19 cellular contexts compared by ENCODE assay signal in genomic region chr17:34275881-34276280, GRCh38. TPM values are rescaled to one million over a fixed set of nuclear protein-coding genes. Genes with fewer than 3 reads are reported as not detected.
DNase-seq lines count a peak whose midpoint lies in the region; ATAC-seq, FAIRE-seq and TF ChIP-seq lines count a peak whose summit lies in the region.
"Had no signal": no experiment of that assay in that cellular context is flagged by ENCODE, and none has a peak within 500 bp of the region (broad histone marks: within the 10 kb centered on the region; RNA-seq: fewer than 3 reads in every experiment).

No MANE protein-coding gene starts in this region.

- CTCF ChIA-PET in HepG2 (lab: Yijun Ruan, JAX; ENCODE audit: low intra/inter-chr PET ratio, low total read pairs) = no interaction called here

- POLR2A ChIA-PET in HepG2 (lab: Yijun Ruan, JAX) = no interaction called here

- DNase-seq in DMS153 treated with DMSO at 0.1 percent for 48 hours (lab: John Stamatoyannopoulos, UW; ENCODE audit: unreplicated experiment) = peak; percentile 44
- peak; percentile 46 for DNase-seq in MG63
- peak; percentile 89 for DNase-seq in choroid plexus epithelial cell (ENCODE audit: low read depth)
- no peak for DNase-seq in HepG2 (ENCODE audit: low spot score)
- no peak for DNase-seq in NCI-H526 (lab: John Stamatoyannopoulos, UW)
- DNase-seq in ACHN = no peak
- DNase-seq: activated CD4-positive, alpha-beta memory T cell treated with anti-CD3 and anti-CD28 coated beads, Interleukin-2, amount 10 ng/mL, durations not matched to agents 7 days and 5 days; activated effector memory CD4-positive, alpha-beta T cell treated with anti-CD3 and anti-CD28 coated beads, Interleukin-2, amount 50 U/mL, for 16 hours; Caco-2; colonic mucosa; GOT3; NCI-H1930; T-helper 2 cell had no signal

- in situ Hi-C loops in HepG2 (cut with HindIII; ENCODE audit: extremely low pct_ligation_motif_present, low pct_unique_long_range_greater_than_20kb) (no loop called here), ACHN (cut with HindIII; ENCODE audit: low pct_ligation_motif_present, low pct_unique_long_range_greater_than_20kb, low sequenced_read_pairs) (no loop called here)

- H3K36me3 ChIP-seq in MG63 (no peaks in the 10 kb centered on the region), HepG2 (replicated peaks in 1 of 2; ENCODE audit: control insufficient read depth in 1 of 2, insufficient read depth in 2 of 2, low read length in 2 of 2) (no peaks in the 10 kb centered on the region)
- H3K36me3 ChIP-seq: colonic mucosa had no signal

- no peak for TF ChIP-seq POLR2A in HepG2 (IDR thresholded peaks at IDR 0.05; ENCODE audit: insufficient read depth in 1 of 2, low read depth in 2 of 2, low read length in 2 of 2)

- FAIRE-seq in HepG2 (lab: Jason Lieb, UNC) = no peak
- FAIRE-seq: GM12892 had no signal

- H3K27ac ChIP-seq in HepG2 (ENCODE audit: extremely low read length, insufficient read depth, low read length) = no peak overlapping the region
- H3K27ac ChIP-seq: colonic mucosa had no signal

- H3K4me1 ChIP-seq in HepG2 (ENCODE audit: insufficient read depth, low read length) = no peaks in the 10 kb centered on the region
- H3K4me1 ChIP-seq: Caco-2, colonic mucosa had no signal

- no peaks in the 10 kb centered on the region for H4K20me1 ChIP-seq in HepG2 (ENCODE audit: insufficient read depth, low read length)

- no peaks in the 10 kb centered on the region for H3K79me2 ChIP-seq in HepG2 (ENCODE audit: insufficient read depth, low read length)

- H3K4me2 ChIP-seq in HepG2 (ENCODE audit: low read depth, low read length) = no peak overlapping the region

- ATAC-seq in HepG2 (no peak), HG03045 (IDR thresholded peaks at IDR 0.05; ENCODE audit: unreplicated experiment) (no peak), GM18519 (IDR thresholded peaks at IDR 0.05; ENCODE audit: low FRiP score, unreplicated experiment) (no peak)
- ATAC-seq: left lobe of liver; natural killer cell treated with Interleukin-12 subunit alpha and Interleukin-12 subunit beta and Interleukin-15 and Interleukin-18, amount 100 ng/mL, for 72 hours had no signal

- TF ChIP-seq CTCF in choroid plexus epithelial cell (conservative IDR thresholded peaks at IDR 0.05; ENCODE audit: low read depth, low read length) (no peak), HepG2 (CRISPR knock-in tag; IDR thresholded peaks at IDR 0.05) (no peak)

- 6% methylated on average over 1 of the region's 1 CpG for WGBS in HepG2 (ENCODE audit: low lambda C conversion rate)

- no peak overlapping the region for H3K9ac ChIP-seq in HepG2 (ENCODE audit: insufficient read depth, low read depth, low read length)

- H3K4me3 ChIP-seq in MG63 (no peak overlapping the region), choroid plexus epithelial cell (ENCODE audit: low read depth, low read length) (no peak overlapping the region), HepG2 (replicated peaks in 1 of 3; ENCODE audit: insufficient read depth in 1 of 3, low read depth in 2 of 3, low read length in 3 of 3) (no peak overlapping the region)
- H3K4me3 ChIP-seq: colonic mucosa had no signal

- TF ChIP-seq EP300 in HepG2 (IDR thresholded peaks at IDR 0.05; ENCODE audit: low read depth in 2 of 2, low read length in 2 of 2) (no peak), HepG2 (CRISPR knock-in tag; IDR thresholded peaks at IDR 0.05; ENCODE audit: borderline replicate concordance) (no peak)

- H2AFZ ChIP-seq in HepG2 (ENCODE audit: low read length) = no peak overlapping the region

- no peak for TF ChIP-seq RAD21 in HepG2 (CRISPR knock-in tag; IDR thresholded peaks at IDR 0.05)

- no TSS peak for BruUV-seq in HepG2 (replicated peaks; lab: Mats Ljungman, UMichigan)

- intact Hi-C loops in HepG2 (cut with micrococcal nuclease; ENCODE audit: unreplicated experiment) = no loop called here

- H3K9me3 ChIP-seq in MG63 (no peaks in the 10 kb centered on the region), HepG2 (ENCODE audit: low read length) (no peaks in the 10 kb centered on the region)
- H3K9me3 ChIP-seq: Caco-2, colonic mucosa had no signal

- H3K27me3 ChIP-seq in MG63 = no peaks in the 10 kb centered on the region
- H3K27me3 ChIP-seq in HepG2 (ENCODE audit: control insufficient read depth in 1 of 2, insufficient read depth in 2 of 2, low read length in 2 of 2) = no peaks in the 10 kb centered on the region
- H3K27me3 ChIP-seq: colonic mucosa had no signal

RNA-seq across cellular contexts. Expression of gene CCL7, which starts 5.9 kb away (rescaled TPM):
- total RNA-seq in MG63 (2014; rRNA removed; shearing (Covaris generic); ENCODE audit: low replicate concordance) = not detected in 2 replicates
- not detected in 2 replicates for total RNA-seq in HepG2 (2016; rRNA removed; fragmentation: Illumina TruSeq; extraction: Trizol)
- not detected in 2 replicates for total RNA-seq in HepG2 (2016; cell fraction: cytosol; rRNA removed; fragmentation: Illumina TruSeq; extraction: Trizol; ENCODE audit: low read depth)
- not detected in 2 replicates for total RNA-seq in HepG2 (2016; cell fraction: insoluble cytoplasmic fraction; rRNA removed; fragmentation: Illumina TruSeq; extraction: Trizol)
- not detected in 2 replicates for total RNA-seq in HepG2 (2016; cell fraction: membrane; rRNA removed; fragmentation: Illumina TruSeq; extraction: Trizol)
- not detected in 2 replicates for total RNA-seq in HepG2 (2016; cell fraction: nucleus; rRNA removed; fragmentation: Illumina TruSeq; extraction: Trizol)
- not detected in 2 replicates for polyA plus RNA-seq in HepG2 (2011; rRNA removed)
- polyA plus RNA-seq in HepG2 (2011; cell fraction: cytosol; rRNA removed) = not detected in 2 replicates
- polyA plus RNA-seq in HepG2 (2011; cell fraction: nucleus; rRNA removed) = not detected in 2 replicates
- not detected in 2 replicates for polyA plus RNA-seq in HepG2 (2012)
- polyA plus RNA-seq in HepG2 (2016; cell fraction: cytosol; fragmentation: Illumina TruSeq; extraction: Trizol; ENCODE audit: low read depth) = not detected in 2 replicates
- not detected in 2 replicates for polyA plus RNA-seq in HepG2 (2016; cell fraction: insoluble cytoplasmic fraction; fragmentation: Illumina TruSeq; extraction: Trizol; ENCODE audit: low read depth)
- not detected in 2 replicates for polyA plus RNA-seq in HepG2 (2016; cell fraction: membrane; fragmentation: Illumina TruSeq; extraction: Trizol; ENCODE audit: low read depth)
- not detected in 2 replicates for polyA plus RNA-seq in HepG2 (2016; cell fraction: nucleus; fragmentation: Illumina TruSeq; extraction: Trizol; ENCODE audit: insufficient read depth, low read depth)
- polyA minus RNA-seq in HepG2 (2011; rRNA and poly(A)+ RNA removed; ENCODE audit: low replicate concordance) = not detected in 2 replicates
- polyA minus RNA-seq in HepG2 (2011; cell fraction: cytosol; rRNA and poly(A)+ RNA removed) = not detected in 2 replicates
- polyA minus RNA-seq in HepG2 (2011; cell fraction: nucleus; rRNA and poly(A)+ RNA removed) = not detected in 2 replicates
- total RNA-seq: activated CD4-positive, alpha-beta memory T cell treated with anti-CD3 and anti-CD28 coated beads, Interleukin-2, amount 10 ng/mL, durations not matched to agents 7 days and 5 days; Caco-2; left lobe of liver; natural killer cell treated with Interleukin-12 subunit alpha and Interleukin-12 subunit beta and Interleukin-15 and Interleukin-18, amount 100 ng/mL, for 72 hours; OCI-LY7 had no signal

RNA-seq across cellular contexts. Expression of gene CCL11, which starts 9.7 kb away (rescaled TPM):
- not detected in 2 replicates for total RNA-seq in MG63 (2014; rRNA removed; shearing (Covaris generic); ENCODE audit: low replicate concordance)
- not detected in 2 replicates for total RNA-seq in HepG2 (2016; rRNA removed; fragmentation: Illumina TruSeq; extraction: Trizol)
- not detected in 2 replicates for total RNA-seq in HepG2 (2016; cell fraction: cytosol; rRNA removed; fragmentation: Illumina TruSeq; extraction: Trizol; ENCODE audit: low read depth)
- total RNA-seq in HepG2 (2016; cell fraction: insoluble cytoplasmic fraction; rRNA removed; fragmentation: Illumina TruSeq; extraction: Trizol) = not detected in 2 replicates
- not detected in 2 replicates for total RNA-seq in HepG2 (2016; cell fraction: membrane; rRNA removed; fragmentation: Illumina TruSeq; extraction: Trizol)
- total RNA-seq in HepG2 (2016; cell fraction: nucleus; rRNA removed; fragmentation: Illumina TruSeq; extraction: Trizol) = not detected in 2 replicates
- polyA plus RNA-seq in HepG2 (2011; rRNA removed) = not detected in 2 replicates
- not detected in 2 replicates for polyA plus RNA-seq in HepG2 (2011; cell fraction: cytosol; rRNA removed)
- polyA plus RNA-seq in HepG2 (2011; cell fraction: nucleus; rRNA removed) = not detected in 2 replicates
- polyA plus RNA-seq in HepG2 (2012) = not detected in 2 replicates
- not detected in 2 replicates for polyA plus RNA-seq in HepG2 (2016; cell fraction: cytosol; fragmentation: Illumina TruSeq; extraction: Trizol; ENCODE audit: low read depth)
- polyA plus RNA-seq in HepG2 (2016; cell fraction: insoluble cytoplasmic fraction; fragmentation: Illumina TruSeq; extraction: Trizol; ENCODE audit: low read depth) = not detected in 2 replicates
- polyA plus RNA-seq in HepG2 (2016; cell fraction: membrane; fragmentation: Illumina TruSeq; extraction: Trizol; ENCODE audit: low read depth) = not detected in 2 replicates
- not detected in 2 replicates for polyA plus RNA-seq in HepG2 (2016; cell fraction: nucleus; fragmentation: Illumina TruSeq; extraction: Trizol; ENCODE audit: insufficient read depth, low read depth)
- polyA minus RNA-seq in HepG2 (2011; rRNA and poly(A)+ RNA removed; ENCODE audit: low replicate concordance) = not detected in 2 replicates
- not detected in 2 replicates for polyA minus RNA-seq in HepG2 (2011; cell fraction: cytosol; rRNA and poly(A)+ RNA removed)
- not detected in 2 replicates for polyA minus RNA-seq in HepG2 (2011; cell fraction: nucleus; rRNA and poly(A)+ RNA removed)
- total RNA-seq: activated CD4-positive, alpha-beta memory T cell treated with anti-CD3 and anti-CD28 coated beads, Interleukin-2, amount 10 ng/mL, durations not matched to agents 7 days and 5 days; Caco-2; left lobe of liver; natural killer cell treated with Interleukin-12 subunit alpha and Interleukin-12 subunit beta and Interleukin-15 and Interleukin-18, amount 100 ng/mL, for 72 hours; OCI-LY7 had no signal

RNA-seq across cellular contexts. Expression of gene CCL2, which starts 20.8 kb away (rescaled TPM):
- total RNA-seq in MG63 (2014; rRNA removed; shearing (Covaris generic); ENCODE audit: low replicate concordance) = 12.3 and 33.0 TPM in 2 replicates
- total RNA-seq in HepG2 (2016; rRNA removed; fragmentation: Illumina TruSeq; extraction: Trizol) = not detected in 2 replicates
- total RNA-seq in HepG2 (2016; cell fraction: cytosol; rRNA removed; fragmentation: Illumina TruSeq; extraction: Trizol; ENCODE audit: low read depth) = not detected in 2 replicates
- not detected in 2 replicates for total RNA-seq in HepG2 (2016; cell fraction: insoluble cytoplasmic fraction; rRNA removed; fragmentation: Illumina TruSeq; extraction: Trizol)
- not detected in 2 replicates for total RNA-seq in HepG2 (2016; cell fraction: membrane; rRNA removed; fragmentation: Illumina TruSeq; extraction: Trizol)
- not detected in 2 replicates for total RNA-seq in HepG2 (2016; cell fraction: nucleus; rRNA removed; fragmentation: Illumina TruSeq; extraction: Trizol)
- not detected in 2 replicates for polyA plus RNA-seq in HepG2 (2011; rRNA removed)
- not detected in 2 replicates for polyA plus RNA-seq in HepG2 (2011; cell fraction: cytosol; rRNA removed)
- polyA plus RNA-seq in HepG2 (2011; cell fraction: nucleus; rRNA removed) = not detected in 2 replicates
- polyA plus RNA-seq in HepG2 (2012) = not detected in 2 replicates
- not detected in 2 replicates for polyA plus RNA-seq in HepG2 (2016; cell fraction: cytosol; fragmentation: Illumina TruSeq; extraction: Trizol; ENCODE audit: low read depth)
- not detected in 2 replicates for polyA plus RNA-seq in HepG2 (2016; cell fraction: insoluble cytoplasmic fraction; fragmentation: Illumina TruSeq; extraction: Trizol; ENCODE audit: low read depth)
- not detected in 2 replicates for polyA plus RNA-seq in HepG2 (2016; cell fraction: membrane; fragmentation: Illumina TruSeq; extraction: Trizol; ENCODE audit: low read depth)
- polyA plus RNA-seq in HepG2 (2016; cell fraction: nucleus; fragmentation: Illumina TruSeq; extraction: Trizol; ENCODE audit: insufficient read depth, low read depth) = not detected in 2 replicates
- 0.42 TPM in 1 of 2 replicates, not detected in the other for polyA minus RNA-seq in HepG2 (2011; rRNA and poly(A)+ RNA removed; ENCODE audit: low replicate concordance)
- polyA minus RNA-seq in HepG2 (2011; cell fraction: cytosol; rRNA and poly(A)+ RNA removed) = not detected in 2 replicates
- not detected in 2 replicates for polyA minus RNA-seq in HepG2 (2011; cell fraction: nucleus; rRNA and poly(A)+ RNA removed)
- total RNA-seq: activated CD4-positive, alpha-beta memory T cell treated with anti-CD3 and anti-CD28 coated beads, Interleukin-2, amount 10 ng/mL, durations not matched to agents 7 days and 5 days; Caco-2; OCI-LY7 had no signal

RNA-seq across cellular contexts. Expression of gene CCL8, which starts 43.4 kb away (rescaled TPM):
- total RNA-seq in MG63 (2014; rRNA removed; shearing (Covaris generic); ENCODE audit: low replicate concordance) = not detected in 2 replicates
- total RNA-seq in HepG2 (2016; rRNA removed; fragmentation: Illumina TruSeq; extraction: Trizol) = not detected in 2 replicates
- total RNA-seq in HepG2 (2016; cell fraction: cytosol; rRNA removed; fragmentation: Illumina TruSeq; extraction: Trizol; ENCODE audit: low read depth) = not detected in 2 replicates
- not detected in 2 replicates for total RNA-seq in HepG2 (2016; cell fraction: insoluble cytoplasmic fraction; rRNA removed; fragmentation: Illumina TruSeq; extraction: Trizol)
- total RNA-seq in HepG2 (2016; cell fraction: membrane; rRNA removed; fragmentation: Illumina TruSeq; extraction: Trizol) = not detected in 2 replicates
- not detected in 2 replicates for total RNA-seq in HepG2 (2016; cell fraction: nucleus; rRNA removed; fragmentation: Illumina TruSeq; extraction: Trizol)
- not detected in 2 replicates for polyA plus RNA-seq in HepG2 (2011; rRNA removed)
- polyA plus RNA-seq in HepG2 (2011; cell fraction: cytosol; rRNA removed) = not detected in 2 replicates
- polyA plus RNA-seq in HepG2 (2011; cell fraction: nucleus; rRNA removed) = not detected in 2 replicates
- not detected in 2 replicates for polyA plus RNA-seq in HepG2 (2012)
- not detected in 2 replicates for polyA plus RNA-seq in HepG2 (2016; cell fraction: cytosol; fragmentation: Illumina TruSeq; extraction: Trizol; ENCODE audit: low read depth)
- not detected in 2 replicates for polyA plus RNA-seq in HepG2 (2016; cell fraction: insoluble cytoplasmic fraction; fragmentation: Illumina TruSeq; extraction: Trizol; ENCODE audit: low read depth)
- not detected in 2 replicates for polyA plus RNA-seq in HepG2 (2016; cell fraction: membrane; fragmentation: Illumina TruSeq; extraction: Trizol; ENCODE audit: low read depth)
- polyA plus RNA-seq in HepG2 (2016; cell fraction: nucleus; fragmentation: Illumina TruSeq; extraction: Trizol; ENCODE audit: insufficient read depth, low read depth) = not detected in 2 replicates
- not detected in 2 replicates for polyA minus RNA-seq in HepG2 (2011; rRNA and poly(A)+ RNA removed; ENCODE audit: low replicate concordance)
- polyA minus RNA-seq in HepG2 (2011; cell fraction: cytosol; rRNA and poly(A)+ RNA removed) = not detected in 2 replicates
- not detected in 2 replicates for polyA minus RNA-seq in HepG2 (2011; cell fraction: nucleus; rRNA and poly(A)+ RNA removed)
- total RNA-seq: activated CD4-positive, alpha-beta memory T cell treated with anti-CD3 and anti-CD28 coated beads, Interleukin-2, amount 10 ng/mL, durations not matched to agents 7 days and 5 days; Caco-2; left lobe of liver; natural killer cell treated with Interleukin-12 subunit alpha and Interleukin-12 subunit beta and Interleukin-15 and Interleukin-18, amount 100 ng/mL, for 72 hours; OCI-LY7 had no signal

Comparison
In these comparisons a context has a peak if more than half of its experiments do, and no peak if none do; other contexts are left out.
1. DNase-seq: peak in DMS153 treated with DMSO at 0.1 percent for 48 hours (single experiment), MG63 (single experiment) and choroid plexus epithelial cell (single experiment); none in HepG2 (single experiment), NCI-H526 (0 of 2) and ACHN (single experiment).
2. RNA of gene CCL2, which starts 20.8 kb away (total RNA-seq): 12.3 to 33.0 TPM in MG63; not detected in HepG2; every median in the first group is over 10 times any median in the second.